In the genomic region with DNA sequence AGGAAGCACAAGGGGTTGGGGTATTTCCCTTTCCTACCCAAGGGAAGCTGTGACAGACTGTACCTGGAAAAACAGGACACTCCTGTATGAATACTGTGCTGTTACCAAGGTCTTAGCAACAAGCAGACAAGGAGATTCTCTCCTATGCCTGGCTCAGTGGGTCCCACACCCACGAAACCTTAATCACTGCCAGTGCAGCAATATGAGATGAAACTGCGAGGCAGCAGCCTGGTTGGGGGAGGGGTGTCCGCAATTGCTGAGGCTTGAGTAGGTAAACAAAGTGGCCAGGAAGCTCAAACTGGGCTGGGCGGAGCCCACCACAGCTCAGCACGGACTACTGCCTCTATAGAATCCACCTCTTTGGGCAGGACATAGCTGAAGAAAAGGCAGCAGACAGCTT, we compare ENCODE assay signal across 29 cellular contexts.
"Had no signal": no experiment of that assay in that cellular context is flagged by ENCODE, and none has a peak within 500 bp of the region (broad histone marks: within the 10 kb centered on the region; RNA-seq: fewer than 3 reads in every experiment).

No MANE protein-coding gene starts in this region.

- DNase-seq: activated CD4-positive, alpha-beta memory T cell treated with anti-CD3 and anti-CD28 coated beads, Interleukin-2, amount 10 ng/mL, durations not matched to agents 7 days and 5 days; activated CD4-positive, alpha-beta T cell treated with anti-CD3 and anti-CD28 coated beads, Interleukin-2, amount 10 ng/mL, durations not matched to agents 24 days and 14 days; activated CD4-positive, CD25-positive, alpha-beta regulatory T cell treated with anti-CD3 and anti-CD28 coated beads, Interleukin-2, amount 50 U/mL, for 72 hours; activated gamma-delta T cell treated with Interleukin-2 at 50 U/mL for 16 hours; activated naive CD8-positive, alpha-beta T cell treated with anti-CD3 and anti-CD28 coated beads, Interleukin-2, amount 50 U/mL, for 24 hours; activated T-cell treated with anti-CD3 and anti-CD28 coated beads, Interleukin-2, amount 50 U/mL, for 4 hours; amygdala; dermis blood vessel endothelial cell; effector CD4-positive, alpha-beta T cell; erythroblast; left cardiac atrium; mammary epithelial cell; naive B cell; nephron progenitor cell; nucleus accumbens; pancreas; psoas muscle; stimulated activated CD4-positive, alpha-beta T cell treated with anti-CD3 and anti-CD28 coated beads, Interleukin-1b, Interleukin-23, amount 100 ng/mL, for 48 hours; stimulated activated naive B cell treated with anti-CD40 and anti-IgM and Interleukin-4, amounts not matched to agents 10 μg/mL and 1 μg/mL and 100 μg/mL, for 72 hours; stomach; T-helper 9 cell; thyroid gland; upper lobe of left lung; WERI-Rb-1 had no signal

- H3K4me3 ChIP-seq: breast epithelium, gastroesophageal sphincter, hepatocyte, pancreas, psoas muscle, smooth muscle cell, stomach, thyroid gland, upper lobe of left lung, vagina had no signal

- H3K27ac ChIP-seq: breast epithelium, gastroesophageal sphincter, hepatocyte, pancreas, psoas muscle, stomach, thyroid gland, upper lobe of left lung, vagina, WERI-Rb-1 had no signal
